ENCODE assay signal across 22 cellular contexts in the genomic region with DNA sequence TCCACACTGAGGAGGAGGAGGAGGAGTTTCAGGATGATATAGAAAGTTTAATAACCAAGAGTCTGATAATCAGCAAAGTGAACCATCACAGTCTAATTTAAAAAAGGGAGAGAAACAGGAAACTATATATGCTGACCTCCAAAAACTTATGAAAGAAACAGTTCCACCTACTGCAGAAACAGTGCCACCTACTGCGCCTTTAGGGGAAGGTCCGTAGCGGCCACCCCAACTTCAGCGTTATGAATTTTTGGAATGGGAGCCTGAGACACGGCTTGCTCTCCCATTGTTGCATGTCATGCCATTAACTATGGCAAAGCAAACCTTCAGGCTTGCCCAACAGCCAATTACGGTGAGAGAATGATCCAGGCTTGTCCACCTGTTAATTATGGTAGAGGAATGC.
DNase-seq lines count a peak whose midpoint lies in the region; ATAC-seq, FAIRE-seq and TF ChIP-seq lines count a peak whose summit lies in the region.
"Had no signal": no experiment of that assay in that cellular context is flagged by ENCODE, and none has a peak within 500 bp of the region (broad histone marks: within the 10 kb centered on the region; RNA-seq: fewer than 3 reads in every experiment).

No MANE protein-coding gene starts in this region.

- CTCF ChIA-PET in T-cell (lab: Charles Lee), result no interaction called here

- peak overlapping the region in 1 of 5 experiments; percentile 31 for H3K27ac Mint-ChIP-seq in brain
- no peak overlapping the region for H3K27ac Mint-ChIP-seq in T-cell
- H3K27ac Mint-ChIP-seq: activated T-helper 2 cell treated with anti-CD3 and anti-CD28 coated beads, Interferon-gamma antibody, Interleukin-2, Interleukin-4, amounts not matched to agents 10 μg/mL and 5 μg/mL and 100 μg/mL, durations not matched to agents 14 hours and 24 hours and 36 hours; CD4-positive, alpha-beta T cell; naive thymus-derived CD8-positive, alpha-beta T cell; stimulated activated naive B cell treated with anti-CD40 and anti-IgM and Interleukin-4, amounts not matched to agents 10 μg/mL and 1 μg/mL and 100 μg/mL, for 72 hours had no signal

- H3K4me3 Mint-ChIP-seq in brain, result no peak overlapping the region
- no peak overlapping the region for H3K4me3 Mint-ChIP-seq in T-cell
- H3K4me3 Mint-ChIP-seq: CD4-positive, alpha-beta T cell; naive thymus-derived CD8-positive, alpha-beta T cell; stimulated activated naive B cell treated with anti-CD40 and anti-IgM and Interleukin-4, amounts not matched to agents 10 μg/mL and 1 μg/mL and 100 μg/mL, for 72 hours had no signal

- no peak for DNase-seq in H54 (ENCODE audit: insufficient read length, low spot score)
- peak; percentile 16 for DNase-seq in NCI-H460 (ENCODE audit: extremely low read depth, low read depth)
- no peak for DNase-seq in retinal pigment epithelial cell (ENCODE audit: low read depth)
- DNase-seq in HCEC 1CT, result no peak
- DNase-seq in T-cell, result no peak
- DNase-seq: activated CD4-positive, alpha-beta T cell treated with anti-CD3 and anti-CD28 coated beads, Interleukin-2, amount 50 U/mL, for 4 hours; anterior cingulate cortex; CD4-positive, alpha-beta T cell; cortex of kidney; esophagus squamous epithelium; hippocampal formation; naive thymus-derived CD8-positive, alpha-beta T cell; NCI-H1436; NCI-H524 treated with DMSO at 0.1 percent for 48 hours; Right ventricle myocardium superior; sigmoid colon; stimulated activated naive B cell treated with anti-CD40 and anti-IgM and Interleukin-4, amounts not matched to agents 10 μg/mL and 1 μg/mL and 100 μg/mL, for 72 hours; T1000 had no signal

- H3K36me3 Mint-ChIP-seq in brain (no peaks in the 10 kb centered on the region), T-cell (no peaks in the 10 kb centered on the region)
- H3K36me3 Mint-ChIP-seq: stimulated activated naive B cell treated with anti-CD40 and anti-IgM and Interleukin-4, amounts not matched to agents 10 μg/mL and 1 μg/mL and 100 μg/mL, for 72 hours had no signal

- ATAC-seq in HG02852 (IDR thresholded peaks at IDR 0.05; ENCODE audit: unreplicated experiment) (no peak), T-cell (replicated peaks in 1 of 4) (no peak)
- ATAC-seq: naive thymus-derived CD8-positive, alpha-beta T cell; stimulated activated naive B cell treated with anti-CD40 and anti-IgM and Interleukin-4, amounts not matched to agents 10 μg/mL and 1 μg/mL and 100 μg/mL, for 72 hours had no signal

- H3K9me3 Mint-ChIP-seq in brain (peaks cover 0 to 7% (median 0%) of the 10 kb centered on the region in 5 experiments), T-cell (peaks cover 16 to 32% (median 30%) of the 10 kb centered on the region in 3 donors)

- peak; percentile 20 for FAIRE-seq in H54 (lab: Jason Lieb, UNC)

- POLR2A ChIA-PET in T-cell (lab: Charles Lee), result no interaction called here

- TF ChIP-seq CTCF in brain (conservative IDR thresholded peaks at IDR 0.05) (peak; percentile 32 to 64), retinal pigment epithelial cell (conservative IDR thresholded peaks at IDR 0.05; ENCODE audit: low read depth, low read length) (peak; percentile 41)

- H3K27me3 Mint-ChIP-seq in brain (no peaks in the 10 kb centered on the region), T-cell (no peaks in the 10 kb centered on the region)
- H3K27me3 Mint-ChIP-seq: CD4-positive, alpha-beta T cell; naive thymus-derived CD8-positive, alpha-beta T cell; stimulated activated naive B cell treated with anti-CD40 and anti-IgM and Interleukin-4, amounts not matched to agents 10 μg/mL and 1 μg/mL and 100 μg/mL, for 72 hours had no signal

- no peak for TF ChIP-seq POLR2A in H54 (IDR thresholded peaks at IDR 0.05; ENCODE audit: low read depth, low read length)

- peaks cover 13% of the 10 kb centered on the region for H3K4me1 Mint-ChIP-seq in brain
- H3K4me1 Mint-ChIP-seq in T-cell, result no peaks in the 10 kb centered on the region
- H3K4me1 Mint-ChIP-seq: naive thymus-derived CD8-positive, alpha-beta T cell; stimulated activated naive B cell treated with anti-CD40 and anti-IgM and Interleukin-4, amounts not matched to agents 10 μg/mL and 1 μg/mL and 100 μg/mL, for 72 hours had no signal

- no peak overlapping the region for H3K4me3 ChIP-seq in retinal pigment epithelial cell (ENCODE audit: low read length)
- H3K4me3 ChIP-seq: esophagus squamous epithelium, sigmoid colon, vagina had no signal
